ENCODE assay signal across 30 cellular contexts in the genomic region with DNA sequence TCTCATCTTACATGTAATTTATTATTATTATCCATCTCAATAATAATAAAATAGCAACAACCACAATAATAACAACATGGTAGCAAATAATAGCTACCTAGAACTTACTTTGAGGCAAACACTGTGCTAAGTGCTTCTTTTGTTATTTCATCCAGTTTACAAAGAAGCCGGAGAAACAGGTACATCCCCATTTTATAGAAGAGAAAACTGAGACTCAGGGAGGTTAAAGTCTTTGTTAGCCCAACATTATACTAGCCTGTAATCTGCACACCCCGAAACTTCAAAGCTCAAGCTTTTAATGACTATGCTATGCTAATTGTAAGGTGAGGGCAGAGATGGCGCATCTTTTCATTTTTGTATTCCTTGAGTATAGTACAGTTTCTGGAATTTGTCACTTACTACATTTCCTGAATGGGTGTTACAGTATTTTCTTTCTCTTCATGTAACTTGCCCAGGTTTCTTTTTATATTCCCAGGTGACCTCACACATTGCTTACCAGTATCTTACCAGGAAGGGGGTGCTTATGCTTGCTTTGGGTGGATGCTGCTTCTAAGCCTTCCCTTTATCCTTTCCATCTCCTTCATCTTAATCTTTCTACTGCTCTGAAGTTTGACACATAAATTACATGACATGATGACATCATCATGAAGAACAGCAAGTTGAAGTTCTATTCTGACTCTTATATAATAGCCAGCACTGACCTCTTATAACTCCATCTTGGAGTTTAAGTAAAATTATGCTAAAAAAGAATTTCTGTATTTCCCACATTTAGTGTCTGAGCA.
"Had no signal": no experiment of that assay in that cellular context is flagged by ENCODE, and none has a peak within 500 bp of the region (broad histone marks: within the 10 kb centered on the region; RNA-seq: fewer than 3 reads in every experiment).

No MANE protein-coding gene starts in this region.

- H3K4me3 ChIP-seq: ascending aorta, cardiac muscle cell, MG63, Peyer's patch, SJSA1 had no signal

- ATAC-seq: activated CD8-positive, alpha-beta T cell treated with anti-CD3 and anti-CD28 coated beads for 36 hours; activated T-cell treated with anti-CD3 and anti-CD28 coated beads, Interleukin-2, amount 50 U/mL, for 72 hours; activated T-helper 17 cell treated with anti-CD3 and anti-CD28 coated beads, Interleukin-2, amount 50 U/mL, for 72 hours had no signal

- H3K9me3 Mint-ChIP-seq: activated CD8-positive, alpha-beta T cell treated with anti-CD3 and anti-CD28 coated beads for 36 hours; activated naive CD8-positive, alpha-beta T cell treated with anti-CD3 and anti-CD28 coated beads, Interleukin-2, amount 10 ng/mL, durations not matched to agents 7 days and 5 days; activated T-cell treated with anti-CD3 and anti-CD28 coated beads, Interleukin-2, amount 50 U/mL, for 72 hours; activated T-helper 17 cell treated with anti-CD3 and anti-CD28 coated beads, Interleukin-2, amount 50 U/mL, for 72 hours; T-helper 1 cell treated with Interleukin-12 subunit alpha and Interleukin-12 subunit beta and Interleukin-4 antibody, amounts not matched to agents 30 μg/mL and 1 μg/mL, for 36 hours; T-helper 2 cell treated with Interferon-gamma antibody and Interleukin-4, amounts not matched to agents 5 μg/mL and 100 μg/mL, for 36 hours had no signal

- H3K27me3 ChIP-seq: ascending aorta, cardiac muscle cell, MG63, Peyer's patch, SJSA1 had no signal

- FAIRE-seq: TTC549 had no signal

- H3K27ac ChIP-seq: ascending aorta, cardiac muscle cell, Peyer's patch, SJSA1 had no signal

- H3K9ac ChIP-seq: SK-N-SH had no signal

- H3K4me2 ChIP-seq: SK-N-SH had no signal

- H3K4me1 ChIP-seq: ascending aorta, SJSA1 had no signal

- H3K27me3 Mint-ChIP-seq: activated CD8-positive, alpha-beta T cell treated with anti-CD3 and anti-CD28 coated beads for 36 hours; activated naive CD8-positive, alpha-beta T cell treated with anti-CD3 and anti-CD28 coated beads, Interleukin-2, amount 10 ng/mL, durations not matched to agents 7 days and 5 days; activated T-helper 17 cell treated with anti-CD3 and anti-CD28 coated beads, Interleukin-2, amount 50 U/mL, for 72 hours had no signal

- H3K9me3 ChIP-seq: ascending aorta, MG63, Peyer's patch, SJSA1, SK-N-SH had no signal

- H3K27ac Mint-ChIP-seq: activated CD8-positive, alpha-beta T cell treated with anti-CD3 and anti-CD28 coated beads for 36 hours; activated naive CD8-positive, alpha-beta T cell treated with anti-CD3 and anti-CD28 coated beads, Interleukin-2, amount 10 ng/mL, durations not matched to agents 7 days and 5 days; activated T-cell treated with anti-CD3 and anti-CD28 coated beads, Interleukin-2, amount 50 U/mL, for 72 hours; T-helper 1 cell treated with Interleukin-12 subunit alpha and Interleukin-12 subunit beta and Interleukin-4 antibody, amounts not matched to agents 30 μg/mL and 1 μg/mL, for 36 hours; T-helper 2 cell treated with Interferon-gamma antibody and Interleukin-4, amounts not matched to agents 5 μg/mL and 100 μg/mL, for 36 hours had no signal

- H3K4me3 Mint-ChIP-seq: activated CD8-positive, alpha-beta T cell treated with anti-CD3 and anti-CD28 coated beads for 36 hours; activated naive CD8-positive, alpha-beta T cell treated with anti-CD3 and anti-CD28 coated beads, Interleukin-2, amount 10 ng/mL, durations not matched to agents 7 days and 5 days; activated T-cell treated with anti-CD3 and anti-CD28 coated beads, Interleukin-2, amount 50 U/mL, for 72 hours; activated T-helper 17 cell treated with anti-CD3 and anti-CD28 coated beads, Interleukin-2, amount 50 U/mL, for 72 hours; T-helper 1 cell treated with Interleukin-12 subunit alpha and Interleukin-12 subunit beta and Interleukin-4 antibody, amounts not matched to agents 30 μg/mL and 1 μg/mL, for 36 hours; T-helper 2 cell treated with Interferon-gamma antibody and Interleukin-4, amounts not matched to agents 5 μg/mL and 100 μg/mL, for 36 hours had no signal

- DNase-seq: activated CD4-positive, alpha-beta T cell treated with anti-CD3 and anti-CD28 coated beads, Interleukin-2, amount 50 U/mL, for 4 hours; activated CD8-positive, alpha-beta T cell treated with anti-CD3 and anti-CD28 coated beads for 36 hours; activated effector memory CD4-positive, alpha-beta T cell treated with anti-CD3 and anti-CD28 coated beads, Interleukin-2, amount 50 U/mL, for 16 hours; activated naive CD4-positive, alpha-beta T cell; activated naive CD4-positive, alpha-beta T cell treated with anti-CD3 and anti-CD28 coated beads, Interleukin-2, amount 50 U/mL, for 16 hours; activated naive CD8-positive, alpha-beta T cell treated with anti-CD3 and anti-CD28 coated beads, Interleukin-2, amount 10 ng/mL, durations not matched to agents 7 days and 5 days; activated T-cell treated with anti-CD3 and anti-CD28 coated beads, Interleukin-2, amount 50 U/mL, for 1 hour; activated T-cell treated with anti-CD3 and anti-CD28 coated beads, Interleukin-2, amount 50 U/mL, for 72 hours; amygdala; Kasumi-1; MG63; NCI-H1048; NCI-H1105 treated with DMSO at 0.1 percent for 48 hours; NCI-H1436; NCI-H1694; NCI-H1930; NCI-H2081 treated with DMSO at 0.1 percent for 48 hours; NCI-H345; NCI-H524 treated with DMSO at 0.1 percent for 48 hours; Peyer's patch; RPMI8226; SHP77 treated with DMSO at 0.1 percent for 48 hours; SK-N-SH had no signal
